9 cellular contexts compared by ENCODE assay signal in genomic region chr7:131010029-131010705, GRCh38.
A peak's percentile ranks its signal among the peaks of the same experiment; 100 is the strongest.
DNase-seq lines count a peak whose midpoint lies in the region; ATAC-seq and TF ChIP-seq lines count a peak whose summit lies in the region.
"Had no signal": no experiment of that assay in that cellular context is flagged by ENCODE, and none has a peak within 500 bp of the region (broad histone marks: within the 10 kb centered on the region; RNA-seq: fewer than 3 reads in every experiment).

No MANE protein-coding gene starts in this region.

- H3K9ac ChIP-seq in fibroblast of lung (ENCODE audit: insufficient read depth, low read length): no peak overlapping the region

- H3K79me2 ChIP-seq in fibroblast of lung (ENCODE audit: control insufficient read depth, insufficient read depth, low read length): peaks cover 71% of the 10 kb centered on the region

- DNase-seq in activated CD8-positive, alpha-beta memory T cell treated with anti-CD3 and anti-CD28 coated beads for 24 hours: peak; percentile 63
- no peak for DNase-seq in activated CD8-positive, alpha-beta memory T cell treated with anti-CD3 and anti-CD28 coated beads, Interleukin-2, amount 50 U/mL, for 4 hours
- peak in 1 of 3 donors; percentile 3 for DNase-seq in T-helper 17 cell
- DNase-seq in fibroblast of lung (ENCODE audit: low read depth in 2 of 2): no peak
- DNase-seq in stimulated activated naive CD8-positive, alpha-beta T cell treated with anti-CD3 and anti-CD28 coated beads, Interleukin-15, amount 100 ng/mL, for 72 hours: no peak
- DNase-seq in tibial nerve (ENCODE audit: low spot score in 2 of 2): no peak
- no peak for DNase-seq in NCI-H2196 treated with DMSO at 0.1 percent for 48 hours (lab: John Stamatoyannopoulos, UW; ENCODE audit: unreplicated experiment)
- no peak for DNase-seq in mucosa of gallbladder (ENCODE audit: low spot score)

- H3K36me3 ChIP-seq in fibroblast of lung (ENCODE audit: control insufficient read depth, insufficient read depth, low read length) (no peaks in the 10 kb centered on the region), tibial nerve (no peaks in the 10 kb centered on the region)
- H3K36me3 ChIP-seq: SJSA1 had no signal

- peak overlapping the region; percentile 97 for H3K27ac Mint-ChIP-seq in T-helper 17 cell
- peak overlapping the region; percentile 92 to 98 for H3K27ac Mint-ChIP-seq in stimulated activated naive CD8-positive, alpha-beta T cell treated with anti-CD3 and anti-CD28 coated beads, Interleukin-15, amount 100 ng/mL, for 72 hours

- H3K27ac ChIP-seq in fibroblast of lung (ENCODE audit: insufficient read depth, low read length) (peak overlapping the region; percentile 61), tibial nerve (peak overlapping the region in 2 of 4 donors; percentile 84 to 91)
- H3K27ac ChIP-seq: SJSA1 had no signal

- 91 to 94% methylated on average over 12 of the region's 12 CpGs for WGBS in tibial nerve, 2 donors

- no peak for TF ChIP-seq POLR2A in tibial nerve (IDR thresholded peaks at IDR 0.05)

- H3K4me3 ChIP-seq in fibroblast of lung (replicated peaks in 1 of 4; ENCODE audit: control extremely low read depth in 1 of 4, insufficient read depth in 1 of 4, low read depth in 3 of 4, low read length in 4 of 4) (no peak overlapping the region), tibial nerve (no peak overlapping the region)
- H3K4me3 ChIP-seq: SJSA1 had no signal

- H3K36me3 Mint-ChIP-seq in T-helper 17 cell (ENCODE audit: low read depth): peaks cover 4% of the 10 kb centered on the region

- TF ChIP-seq CTCF in fibroblast of lung (conservative IDR thresholded peaks at IDR 0.05 in 1 of 2, IDR thresholded peaks at IDR 0.05 in 1 of 2; ENCODE audit: low read depth in 1 of 2, low read length in 2 of 2): no peak
- TF ChIP-seq CTCF in tibial nerve (IDR thresholded peaks at IDR 0.05): no peak

- H3K27me3 Mint-ChIP-seq in T-helper 17 cell: no peaks in the 10 kb centered on the region
- H3K27me3 Mint-ChIP-seq in stimulated activated naive CD8-positive, alpha-beta T cell treated with anti-CD3 and anti-CD28 coated beads, Interleukin-15, amount 100 ng/mL, for 72 hours: no peaks in the 10 kb centered on the region

- H3K27me3 ChIP-seq in fibroblast of lung (ENCODE audit: control insufficient read depth, insufficient read depth, low read length) (no peaks in the 10 kb centered on the region), tibial nerve (no peaks in the 10 kb centered on the region)
- H3K27me3 ChIP-seq: SJSA1 had no signal

- no peaks in the 10 kb centered on the region for H4K20me1 ChIP-seq in fibroblast of lung (ENCODE audit: control insufficient read depth, extremely low read depth, insufficient read depth, low read length)

- H3K9me3 Mint-ChIP-seq in stimulated activated naive CD8-positive, alpha-beta T cell treated with anti-CD3 and anti-CD28 coated beads, Interleukin-15, amount 100 ng/mL, for 72 hours: peaks cover 4% of the 10 kb centered on the region in 2 donors

- peaks cover 44% of the 10 kb centered on the region for H3K4me1 ChIP-seq in fibroblast of lung (ENCODE audit: control insufficient read depth, extremely low read depth, insufficient read depth, low read length)
- H3K4me1 ChIP-seq in tibial nerve: peaks cover 5 to 91% (median 65%) of the 10 kb centered on the region in 4 donors

- peaks cover 77% of the 10 kb centered on the region for H3K4me1 Mint-ChIP-seq in T-helper 17 cell
- peaks cover 94% of the 10 kb centered on the region for H3K4me1 Mint-ChIP-seq in stimulated activated naive CD8-positive, alpha-beta T cell treated with anti-CD3 and anti-CD28 coated beads, Interleukin-15, amount 100 ng/mL, for 72 hours

- ATAC-seq in T-helper 17 cell: no peak
- no peak for ATAC-seq in stimulated activated naive CD8-positive, alpha-beta T cell treated with anti-CD3 and anti-CD28 coated beads, Interleukin-15, amount 100 ng/mL, for 72 hours

- no peak overlapping the region for H2AFZ ChIP-seq in fibroblast of lung (ENCODE audit: low read length)

- H3K9me3 ChIP-seq in T-helper 17 cell (ENCODE audit: control insufficient read depth, low read length, poor library complexity, severe bottlenecking) (no peaks in the 10 kb centered on the region), fibroblast of lung (ENCODE audit: control insufficient read depth, insufficient read depth, low read depth, low read length) (no peaks in the 10 kb centered on the region), tibial nerve (no peaks in the 10 kb centered on the region)
- H3K9me3 ChIP-seq: SJSA1 had no signal

- TF ChIP-seq EP300 in tibial nerve (IDR thresholded peaks at IDR 0.05): peak in 1 of 2 donors; percentile 25

- no peak overlapping the region for H3K4me2 ChIP-seq in fibroblast of lung (ENCODE audit: extremely low read depth, insufficient read depth, low read length)

- peak overlapping the region; percentile 85 for H3K4me3 Mint-ChIP-seq in T-helper 17 cell
- peak overlapping the region; percentile 65 to 79 for H3K4me3 Mint-ChIP-seq in stimulated activated naive CD8-positive, alpha-beta T cell treated with anti-CD3 and anti-CD28 coated beads, Interleukin-15, amount 100 ng/mL, for 72 hours
